In genomic region chr15:80404057-80404718, GRCh38 we compare ENCODE assay signal across 9 cellular contexts. TPM values are rescaled to one million over a fixed set of nuclear protein-coding genes. Genes with fewer than 3 reads are reported as not detected.
DNase-seq lines count a peak whose midpoint lies in the region; ATAC-seq and TF ChIP-seq lines count a peak whose summit lies in the region.
"Had no signal": no experiment of that assay in that cellular context is flagged by ENCODE, and none has a peak within 500 bp of the region (broad histone marks: within the 10 kb centered on the region; RNA-seq: fewer than 3 reads in every experiment).

Gene ARNT2 (plus strand): TSS chr15:80404382. CDS start chr15:80404516, 134 bp downstream.

- H3K27ac Mint-ChIP-seq in naive thymus-derived CD4-positive, alpha-beta T cell: peak within 1 kb of the TSS in 1 of 9 donors; percentile 15

- TF ChIP-seq CTCF in Panc1 (IDR thresholded peaks at IDR 0.05): no peak

- H3K36me3 ChIP-seq in Panc1 (ENCODE audit: control insufficient read depth, insufficient read depth, low read length): no peaks in the 10 kb centered on the region
- no peaks in the 10 kb centered on the region for H3K36me3 ChIP-seq in naive thymus-derived CD4-positive, alpha-beta T cell (ENCODE audit: control insufficient read depth in 2 of 3, insufficient read depth in 3 of 3, low read length in 3 of 3)

- BruUV-seq in Panc1 (replicated peaks; lab: Mats Ljungman, UMichigan): no TSS peak

- H3K4me1 Mint-ChIP-seq in naive thymus-derived CD4-positive, alpha-beta T cell: peaks cover 0 to 5% (median 5%) of the 10 kb centered on the region in 7 donors

- POLR2A ChIA-PET in Panc1 (lab: Charles Lee): no interaction called here
- POLR2A ChIA-PET in naive thymus-derived CD4-positive, alpha-beta T cell (lab: Charles Lee): no interaction called here

- no peaks in the 10 kb centered on the region for H3K4me1 ChIP-seq in Panc1 (ENCODE audit: control insufficient read depth, insufficient read depth, low read length)
- no peaks in the 10 kb centered on the region for H3K4me1 ChIP-seq in naive thymus-derived CD4-positive, alpha-beta T cell (ENCODE audit: control insufficient read depth in 2 of 2, insufficient read depth in 2 of 2, low read length in 2 of 2)

- peak; percentile 74 for ATAC-seq in Panc1
- ATAC-seq in esophagus mucosa: peak; percentile 48
- ATAC-seq in naive thymus-derived CD4-positive, alpha-beta T cell: no peak
- no peak for ATAC-seq in GM21515 (IDR thresholded peaks at IDR 0.05; ENCODE audit: unreplicated experiment)

- DNase-seq in NCI-H1105 treated with DMSO at 0.1 percent for 48 hours (lab: John Stamatoyannopoulos, UW): peak; percentile 35
- no peak for DNase-seq in NCI-H1105 (lab: John Stamatoyannopoulos, UW)
- no peak for DNase-seq in Panc1 (ENCODE audit: low read depth, low spot score)
- DNase-seq in naive thymus-derived CD4-positive, alpha-beta T cell: no peak
- no peak for DNase-seq in pons (ENCODE audit: low spot score)
- no peak for DNase-seq in NOMO-1 (lab: John Stamatoyannopoulos, UW; ENCODE audit: unreplicated experiment in 2 of 2)

- H3K27me3 Mint-ChIP-seq in naive thymus-derived CD4-positive, alpha-beta T cell: peaks cover 65 to 77% (median 71%) of the 10 kb centered on the region in 5 donors

- CTCF ChIA-PET in Panc1 (lab: Charles Lee): no interaction called here
- CTCF ChIA-PET in naive thymus-derived CD4-positive, alpha-beta T cell (lab: Charles Lee): no interaction called here

- peak within 1 kb of the TSS; percentile 48 to 53 for H3K4me3 ChIP-seq in Panc1 (ENCODE audit: low read depth in 2 of 2, low read length in 2 of 2)
- H3K4me3 ChIP-seq in naive thymus-derived CD4-positive, alpha-beta T cell (ENCODE audit: low read length): no peak within 1 kb of the TSS

- intact Hi-C loops in Panc1 (cut with micrococcal nuclease; ENCODE audit: unreplicated experiment): no loop called here
- intact Hi-C loops in naive thymus-derived CD4-positive, alpha-beta T cell (cut with micrococcal nuclease): no loop called here

- no peaks in the 10 kb centered on the region for H3K9me3 ChIP-seq in Panc1 (ENCODE audit: control insufficient read depth, insufficient read depth, low read depth, low read length)
- H3K9me3 ChIP-seq in naive thymus-derived CD4-positive, alpha-beta T cell (ENCODE audit: control insufficient read depth in 2 of 3, low read length in 3 of 3): no peaks in the 10 kb centered on the region

- H3K4me3 Mint-ChIP-seq in naive thymus-derived CD4-positive, alpha-beta T cell: peak within 1 kb of the TSS in 6 of 10 donors; percentile 15 to 49 (median 26)

- H3K27me3 ChIP-seq in Panc1 (ENCODE audit: control insufficient read depth, insufficient read depth, low read length): peaks cover 31% of the 10 kb centered on the region
- H3K27me3 ChIP-seq in naive thymus-derived CD4-positive, alpha-beta T cell (ENCODE audit: control insufficient read depth in 2 of 2, insufficient read depth in 2 of 2, low read length in 2 of 2): no peaks in the 10 kb centered on the region

- H3K27ac ChIP-seq in Panc1 (ENCODE audit: low read length): no peak within 1 kb of the TSS
- H3K27ac ChIP-seq in naive thymus-derived CD4-positive, alpha-beta T cell (ENCODE audit: low read depth, low read length): no peak within 1 kb of the TSS
- H3K27ac ChIP-seq: C4-2B had no signal

- peaks cover 0 to 4% (median 0%) of the 10 kb centered on the region in 5 donors for H3K36me3 Mint-ChIP-seq in naive thymus-derived CD4-positive, alpha-beta T cell

- H3K9me3 Mint-ChIP-seq in naive thymus-derived CD4-positive, alpha-beta T cell: peaks cover 0 to 7% (median 0%) of the 10 kb centered on the region in 11 donors

- in situ Hi-C loops in Panc1 (cut with HindIII; ENCODE audit: low pct_unique_long_range_greater_than_20kb, low sequenced_read_pairs): no loop called here

RNA-seq across cellular contexts. Expression of gene ARNT2, which starts in this region (rescaled TPM):
- 16.8 TPM for total RNA-seq in Panc1 (2021; ENCODE audit: unreplicated experiment)
- polyA plus RNA-seq in Panc1 (2012; ENCODE audit: insufficient read length): 12.9 TPM
- total RNA-seq in esophagus mucosa: 0.64 TPM
- not detected for total RNA-seq in naive thymus-derived CD4-positive, alpha-beta T cell
- not detected for polyA plus RNA-seq in naive thymus-derived CD4-positive, alpha-beta T cell

Comparison
In these comparisons a context has a peak if more than half of its experiments do, and no peak if none do; other contexts are left out.
1. RNA of gene ARNT2 (total RNA-seq): 16.8 TPM in Panc1 (single experiment); 0.64 TPM in esophagus mucosa (single experiment) and not detected in naive thymus-derived CD4-positive, alpha-beta T cell; every median in the first group is over 10 times any median in the second.
2. Peak in ATAC-seq in esophagus mucosa; RNA of the gene not detected or under 1 TPM.